ENCODE assay signal across 1 cellular context in genomic region chr4:123444298-123444731, GRCh38.
TF ChIP-seq lines count a peak whose summit lies in the region.

No MANE protein-coding gene starts in this region.

TF ChIP-seq in HepG2, 621 proteins besides CTCF, POLR2A, EP300 and RAD21 (continued from another document and continues in another):
- TF ChIP-seq ARID5B (CRISPR knock-in tag; IDR thresholded peaks at IDR 0.05) (peak; percentile 47; the same call in 1 of the 2 replicates), DBP (CRISPR knock-in tag; IDR thresholded peaks at IDR 0.05; ENCODE audit: not compliant biosample characterization) (no peak), MED1 (CRISPR knock-in tag; IDR thresholded peaks at IDR 0.05) (peak; percentile 84), CSRNP1 (CRISPR knock-in tag; IDR thresholded peaks at IDR 0.05) (0 out of 2 replicates have a peak, but pooled peaks have one; percentile 60), CHD2 (IDR thresholded peaks at IDR 0.05; ENCODE audit: low read depth, low read length) (no peak), PCBP2 (optimal IDR thresholded peaks at IDR 0.05; ENCODE audit: low read depth, low read length, poor library complexity, severe bottlenecking) (no peak), ZBTB7B (CRISPR knock-in tag; IDR thresholded peaks at IDR 0.05) (peak; percentile 79), ZNF160 (CRISPR knock-in tag; IDR thresholded peaks at IDR 0.05) (no peak), ESRRA (CRISPR knock-in tag; IDR thresholded peaks at IDR 0.05; ENCODE audit: low read depth) (no peak; the same call in 1 of the 2 replicates), ZNF790 (CRISPR knock-in tag; IDR thresholded peaks at IDR 0.05; ENCODE audit: borderline replicate concordance) (no peak), NR0B2 (CRISPR knock-in tag; IDR thresholded peaks at IDR 0.05) (no peak), ZSCAN29 (CRISPR knock-in tag; conservative IDR thresholded peaks at IDR 0.05) (0 out of 2 replicates have a peak, but pooled peaks have one; percentile 47), ZNF276 (CRISPR knock-in tag; IDR thresholded peaks at IDR 0.05; ENCODE audit: low read depth) (no peak), TGIF2 (CRISPR knock-in tag; IDR thresholded peaks at IDR 0.05) (no peak), MAZ (IDR thresholded peaks at IDR 0.05; ENCODE audit: borderline replicate concordance, low read depth, low read length) (no peak), MAZ (CRISPR knock-in tag; IDR thresholded peaks at IDR 0.05; ENCODE audit: low read depth) (no peak), PRDM10 (CRISPR knock-in tag; IDR thresholded peaks at IDR 0.05; ENCODE audit: low read depth) (no peak), ZNF30 (CRISPR knock-in tag; IDR thresholded peaks at IDR 0.05) (no peak), ZNF770 (CRISPR knock-in tag; IDR thresholded peaks at IDR 0.05) (no peak), KLF13 (CRISPR knock-in tag; IDR thresholded peaks at IDR 0.05) (no peak), MEIS2 (CRISPR knock-in tag; IDR thresholded peaks at IDR 0.05) (no peak), FOXP1 (IDR thresholded peaks at IDR 0.05) (no peak), FOXP1 (CRISPR knock-in tag; IDR thresholded peaks at IDR 0.05) (0 out of 2 replicates have a peak, but pooled peaks have one; percentile 10), IKZF5 (CRISPR knock-in tag; IDR thresholded peaks at IDR 0.05) (no peak), SRF (IDR thresholded peaks at IDR 0.05; ENCODE audit: low read depth, low read length) (no peak), TBX2 (CRISPR knock-in tag; IDR thresholded peaks at IDR 0.05; ENCODE audit: borderline replicate concordance) (peak; percentile 91), ARID3A (IDR thresholded peaks at IDR 0.05; ENCODE audit: low read depth, low read length) (no peak), PHF21A (CRISPR knock-in tag; IDR thresholded peaks at IDR 0.05) (peak; percentile 88), UBTF (CRISPR knock-in tag; IDR thresholded peaks at IDR 0.05) (0 out of 2 replicates have a peak, but pooled peaks have one; percentile 12), ZNF784 (CRISPR knock-in tag; IDR thresholded peaks at IDR 0.05; ENCODE audit: borderline replicate concordance) (no peak), ZNF512 (CRISPR knock-in tag; IDR thresholded peaks at IDR 0.05) (no peak), SMARCC2 (IDR thresholded peaks at IDR 0.05) (no peak), HNF4A (CRISPR knock-in tag; IDR thresholded peaks at IDR 0.05) (peak; percentile 47; the same call in 1 of the 2 replicates)
